7 cellular contexts compared by ENCODE assay signal in genomic region chr16:14634389-14634725, GRCh38. TPM values are rescaled to one million over a fixed set of nuclear protein-coding genes. Genes with fewer than 3 reads are reported as not detected.
A peak's percentile ranks its signal among the peaks of the same experiment; 100 is the strongest.
DNase-seq lines count a peak whose midpoint lies in the region; ATAC-seq and TF ChIP-seq lines count a peak whose summit lies in the region.

No MANE protein-coding gene starts in this region.

- H3K36me3 ChIP-seq in HCT116 (ENCODE audit: control insufficient read depth in 1 of 2, insufficient read depth in 2 of 2, low read length in 2 of 2) (peaks cover 3 to 14% of the 10 kb centered on the region in 2 experiments; a peak in 3 of 4 replicates), WERI-Rb-1 (peaks cover 21% of the 10 kb centered on the region), smooth muscle cell (ENCODE audit: low read depth) (no peaks in the 10 kb centered on the region)

- H3K4me2 ChIP-seq in HCT116 (ENCODE audit: low read length) (peak overlapping the region; percentile 81), smooth muscle cell (peak overlapping the region; percentile 87)

- H3K4me3 ChIP-seq in HCT116 (replicated peaks in 1 of 2; ENCODE audit: low read depth in 1 of 2, low read length in 2 of 2) (peak overlapping the region; percentile 75 to 97), WERI-Rb-1 (ENCODE audit: low read depth, low read length) (peak overlapping the region; percentile 98), right cardiac atrium (ENCODE audit: low read length) (peak overlapping the region; percentile 85), smooth muscle cell (peak overlapping the region; percentile 76)

- no peak for TF ChIP-seq POLR2A in HCT116 (IDR thresholded peaks at IDR 0.05; ENCODE audit: borderline replicate concordance, extremely low read depth, insufficient read depth, insufficient read length)

- H3F3A ChIP-seq in smooth muscle cell (ENCODE audit: low read depth), result no peaks in the 10 kb centered on the region

- no peak overlapping the region for H3K27ac ChIP-seq in HCT116 (ENCODE audit: low read depth, low read length)
- H3K27ac ChIP-seq in WERI-Rb-1, result no peak overlapping the region
- H3K27ac ChIP-seq in right cardiac atrium (ENCODE audit: low read length), result no peak overlapping the region
- H3K27ac ChIP-seq in smooth muscle cell (ENCODE audit: low read depth), result no peak overlapping the region

- DNase-seq in HCT116 (ENCODE audit: low read depth, low spot score) (no peak), WERI-Rb-1 (no peak), right cardiac atrium (no peak), smooth muscle cell (lab: John Stamatoyannopoulos, UW; ENCODE audit: unreplicated experiment) (no peak), HT-29 (ENCODE audit: low spot score) (no peak), DMS 273 treated with DMSO at 0.1 percent for 48 hours (lab: John Stamatoyannopoulos, UW) (no peak)

- TF ChIP-seq RAD21 in HCT116 (IDR thresholded peaks at IDR 0.05; ENCODE audit: low read depth), result no peak

- H3K4me1 ChIP-seq in HCT116 (ENCODE audit: control insufficient read depth in 1 of 2, insufficient read depth in 2 of 2, low read length in 2 of 2) (peaks cover 18 to 29% of the 10 kb centered on the region in 2 experiments; a peak in 3 of 4 replicates), right cardiac atrium (ENCODE audit: control insufficient read depth, insufficient read depth, low read length) (no peaks in the 10 kb centered on the region), smooth muscle cell (ENCODE audit: low read depth) (peaks cover 23% of the 10 kb centered on the region)

- RAD21 ChIA-PET in HCT116 (lab: Charles Lee; ENCODE audit: low non-redundant PET in 1 of 2, low total read pairs in 2 of 2, uncharacterized antibody in 2 of 2, unreplicated experiment in 2 of 2), result no interaction called here

- H4K20me1 ChIP-seq in HCT116 (ENCODE audit: insufficient read depth) (peaks cover 9% of the 10 kb centered on the region; the same call in 1 of the 2 replicates), smooth muscle cell (ENCODE audit: low read depth) (peaks cover 58% of the 10 kb centered on the region)

- intact Hi-C loops in HCT116 (cut with micrococcal nuclease) (loop anchor here (5.0 kb wide), 1 partner anchor 332 kb away; no protein-coding TSS in a partner anchor), right cardiac atrium (cut with DNase I) (no loop called here)

- CTCF ChIA-PET in HCT116 (lab: Charles Lee), result no interaction called here

- H3K27me3 ChIP-seq in HCT116 (ENCODE audit: insufficient read depth, low read length), result no peaks in the 10 kb centered on the region
- H3K27me3 ChIP-seq in WERI-Rb-1 (ENCODE audit: insufficient read depth, low read depth, severe bottlenecking), result no peaks in the 10 kb centered on the region
- H3K27me3 ChIP-seq in right cardiac atrium (ENCODE audit: control insufficient read depth, insufficient read depth), result no peaks in the 10 kb centered on the region
- H3K27me3 ChIP-seq in smooth muscle cell (ENCODE audit: low read depth), result no peaks in the 10 kb centered on the region

- POLR2A ChIA-PET in HCT116 (lab: Charles Lee), result interaction anchor here (0.6 to 1.0 kb wide), 2 partner anchors 8 to 64 kb away, joined by 3 to 9 read pairs; no protein-coding TSS in a partner anchor

- TF ChIP-seq CTCF in HCT116 (IDR thresholded peaks at IDR 0.05 in 2 of 3, conservative IDR thresholded peaks at IDR 0.05 in 1 of 3; ENCODE audit: borderline replicate concordance in 1 of 3, insufficient read depth in 1 of 3, low read depth in 2 of 3, low read length in 2 of 3) (no peak), WERI-Rb-1 (IDR thresholded peaks at IDR 0.05; ENCODE audit: low read depth, low read length) (no peak), smooth muscle cell (IDR thresholded peaks at IDR 0.05; ENCODE audit: borderline replicate concordance, insufficient read depth, poor library complexity, severe bottlenecking) (no peak)

- H3K9me3 ChIP-seq in HCT116 (ENCODE audit: control insufficient read depth in 1 of 2, insufficient read depth in 1 of 2, low read depth in 1 of 2, low read length in 2 of 2) (no peaks in the 10 kb centered on the region), WERI-Rb-1 (ENCODE audit: severe bottlenecking) (no peaks in the 10 kb centered on the region), right cardiac atrium (ENCODE audit: control insufficient read depth, low read length) (no peaks in the 10 kb centered on the region), smooth muscle cell (replicated peaks; ENCODE audit: low read depth) (no peaks in the 10 kb centered on the region)

- no TSS peak for BruUV-seq in HCT116 (replicated peaks; lab: Mats Ljungman, UMichigan)

- H3K9me2 ChIP-seq in HCT116 (ENCODE audit: insufficient read depth), result no peaks in the 10 kb centered on the region

- ATAC-seq in HCT116 (no peak), right cardiac atrium (no peak), GM21576 (IDR thresholded peaks at IDR 0.05; ENCODE audit: unreplicated experiment) (no peak)

- peak overlapping the region; percentile 98 for H3K9ac ChIP-seq in HCT116 (ENCODE audit: low read length)
- no peak overlapping the region for H3K9ac ChIP-seq in smooth muscle cell (ENCODE audit: low read depth)

- peaks cover 71% of the 10 kb centered on the region for H3K79me2 ChIP-seq in HCT116 (ENCODE audit: insufficient read depth, low read length)
- H3K79me2 ChIP-seq in smooth muscle cell (ENCODE audit: low read depth), result peaks cover 74% of the 10 kb centered on the region

- 66% methylated on average over 7 of the region's 7 CpGs for WGBS in right cardiac atrium
- WGBS in smooth muscle cell (ENCODE audit: low lambda C conversion rate), result 72% methylated on average over 7 of the region's 7 CpGs

- H2AFZ ChIP-seq in HCT116 (ENCODE audit: low read depth, low read length, poor library complexity, severe bottlenecking), result no peak overlapping the region
- H2AFZ ChIP-seq in smooth muscle cell (ENCODE audit: low read depth), result no peak overlapping the region

TF ChIP-seq in HCT116, 20 proteins besides CTCF, POLR2A, EP300 and RAD21:
- TF ChIP-seq TCF7L2 (IDR thresholded peaks at IDR 0.05; ENCODE audit: borderline replicate concordance, extremely low read depth, insufficient read depth, insufficient read length), result no peak
- no peak for TF ChIP-seq ZFX (IDR thresholded peaks at IDR 0.05)
- TF ChIP-seq ZBTB33 (IDR thresholded peaks at IDR 0.05; ENCODE audit: extremely low read depth, insufficient replicate concordance, low read length), result no peak
- TF ChIP-seq POLR2AphosphoS5 (IDR thresholded peaks at IDR 0.05; ENCODE audit: low read depth, low read length), result no peak
- no peak for TF ChIP-seq EZH2phosphoT487 (IDR thresholded peaks at IDR 0.05; ENCODE audit: borderline replicate concordance)
- TF ChIP-seq SP1 (IDR thresholded peaks at IDR 0.05; ENCODE audit: low read depth), result no peak
- no peak for TF ChIP-seq ELF1 (IDR thresholded peaks at IDR 0.05; ENCODE audit: borderline replicate concordance, low read depth)
- TF ChIP-seq YY1 (IDR thresholded peaks at IDR 0.05; ENCODE audit: extremely low read depth, insufficient replicate concordance, low read depth, low read length), result no peak
- TF ChIP-seq, protein P1, sequence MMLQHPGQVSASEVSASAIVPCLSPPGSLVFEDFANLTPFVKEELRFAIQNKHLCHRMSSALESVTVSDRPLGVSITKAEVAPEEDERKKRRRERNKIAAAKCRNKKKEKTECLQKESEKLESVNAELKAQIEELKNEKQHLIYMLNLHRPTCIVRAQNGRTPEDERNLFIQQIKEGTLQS (IDR thresholded peaks at IDR 0.05), result no peak
- TF ChIP-seq ZNF274 (IDR thresholded peaks at IDR 0.05; ENCODE audit: low read depth, low read length), result no peak
- TF ChIP-seq CEBPB (IDR thresholded peaks at IDR 0.05; ENCODE audit: low read depth), result no peak

RNA-seq across cellular contexts. Expression of gene BFAR, which starts 1.6 kb away (rescaled TPM):
- 49.7 TPM for total RNA-seq in HCT116 (2021; ENCODE audit: unreplicated experiment)
- 20.4 and 29.6 TPM in 2 replicates for polyA plus RNA-seq in HCT116 (2012)
- 10 to 100 TPM; 27.1 to 32.6 (median 30.1) TPM for total RNA-seq in right cardiac atrium
- 21.0 TPM for polyA plus RNA-seq in right cardiac atrium
- total RNA-seq in smooth muscle cell, result 65.7 and 82.2 TPM in 2 replicates
- 35.9 and 42.4 TPM in 2 replicates for polyA plus RNA-seq in smooth muscle cell
- 33.3 and 35.5 TPM in 2 replicates for total RNA-seq in HT-29 (2014; rRNA removed; shearing (Covaris generic))

RNA-seq across cellular contexts. Expression of gene PARN, which starts 4.3 kb away (rescaled TPM):
- 42.5 TPM for total RNA-seq in HCT116 (2021; ENCODE audit: unreplicated experiment)
- polyA plus RNA-seq in HCT116 (2012), result 23.6 and 24.6 TPM in 2 replicates
- 10 to 100 TPM; 19.2 to 23.8 (median 21.1) TPM for total RNA-seq in right cardiac atrium
- 11.7 TPM for polyA plus RNA-seq in right cardiac atrium
- 22.9 and 24.6 TPM in 2 replicates for total RNA-seq in smooth muscle cell
- 22.2 and 24.8 TPM in 2 replicates for polyA plus RNA-seq in smooth muscle cell
- 10.8 and 10.9 TPM in 2 replicates for total RNA-seq in HT-29 (2014; rRNA removed; shearing (Covaris generic))

RNA-seq across cellular contexts. Expression of gene PLA2G10, which starts 59.8 kb away (rescaled TPM):
- not detected for total RNA-seq in HCT116 (2021; ENCODE audit: unreplicated experiment)
- polyA plus RNA-seq in HCT116 (2012), result 0.49 and 0.74 TPM in 2 replicates
- total RNA-seq in right cardiac atrium, result not detected
- not detected for polyA plus RNA-seq in right cardiac atrium
- not detected in 2 replicates for total RNA-seq in smooth muscle cell
- 0.59 TPM in 1 of 2 replicates, not detected in the other for polyA plus RNA-seq in smooth muscle cell
- 0.33 TPM in 1 of 2 replicates, not detected in the other for total RNA-seq in HT-29 (2014; rRNA removed; shearing (Covaris generic))
